ENCODE assay signal across 10 cellular contexts in genomic region chr12:123433615-123434014, GRCh38. TPM values are rescaled to one million over a fixed set of nuclear protein-coding genes. Genes with fewer than 3 reads are reported as not detected.
DNase-seq lines count a peak whose midpoint lies in the region; ATAC-seq and TF ChIP-seq lines count a peak whose summit lies in the region.
"Had no signal": no experiment of that assay in that cellular context is flagged by ENCODE, and none has a peak within 500 bp of the region (broad histone marks: within the 10 kb centered on the region; RNA-seq: fewer than 3 reads in every experiment).

No MANE protein-coding gene starts in this region.

- H2AK5ac ChIP-seq in mesendoderm (ENCODE audit: low read length): no peak overlapping the region

- H3K27ac Mint-ChIP-seq in activated T-helper 17 cell treated with anti-CD3 and anti-CD28 coated beads, Interleukin-2, amount 50 U/mL, for 72 hours: peak overlapping the region; percentile 93
- H3K27ac Mint-ChIP-seq in natural killer cell: peak overlapping the region; percentile 22 to 82

- DNase-seq in natural killer cell: no peak
- no peak for DNase-seq in GM10248 (ENCODE audit: extremely low spot score)
- no peak for DNase-seq in ureter (ENCODE audit: low spot score)
- no peak for DNase-seq in mesendoderm
- no peak for DNase-seq in AG08396 (ENCODE audit: low spot score)
- DNase-seq: body of pancreas, NCI-H1930 had no signal

- POLR2A ChIA-PET in GM10248 (lab: Yijun Ruan, JAX): interaction anchor here (0.6 to 1.4 kb wide), 5 partner anchors 8 to 1798 kb away, joined by 3 to 5 read pairs (median 4); no protein-coding TSS in a partner anchor

- TF ChIP-seq CTCF in DOHH2 (IDR thresholded peaks at IDR 0.05; ENCODE audit: low read depth, low read length, poor library complexity, severe bottlenecking) (no peak), natural killer cell (IDR thresholded peaks at IDR 0.05) (no peak), GM10248 (IDR thresholded peaks at IDR 0.05; ENCODE audit: control extremely low read depth, extremely low read depth, low read depth, missing control alignments) (no peak)

- H3K9me2 ChIP-seq in DOHH2 (replicated peaks; ENCODE audit: control insufficient read depth, low read length): no peaks in the 10 kb centered on the region

- H3K36me3 Mint-ChIP-seq in activated T-helper 17 cell treated with anti-CD3 and anti-CD28 coated beads, Interleukin-2, amount 50 U/mL, for 72 hours (ENCODE audit: low read depth): peaks cover 76% of the 10 kb centered on the region
- no peaks in the 10 kb centered on the region for H3K36me3 Mint-ChIP-seq in natural killer cell

- H3K23ac ChIP-seq in mesendoderm (ENCODE audit: low read length): no peak overlapping the region

- H3K27me3 ChIP-seq in BLaER1 treated with 17β-estradiol and CSF1 and Interleukin-3, amounts not matched to agents 10 nM and 100 nM: no peaks in the 10 kb centered on the region
- H3K27me3 ChIP-seq in DOHH2 (ENCODE audit: control insufficient read depth, low read length) (no peaks in the 10 kb centered on the region), mesendoderm (ENCODE audit: insufficient read depth, low read length, poor library complexity) (no peaks in the 10 kb centered on the region)
- H3K27me3 ChIP-seq: body of pancreas had no signal

- no peak overlapping the region for H4K5ac ChIP-seq in mesendoderm (ENCODE audit: low read length)

- peaks cover 9% of the 10 kb centered on the region; the same call in 1 of the 2 replicates for H3F3A ChIP-seq in DOHH2 (ENCODE audit: control insufficient read depth, insufficient read depth)

- H3K4ac ChIP-seq in mesendoderm (ENCODE audit: low read depth, low read length): no peak overlapping the region

- no peaks in the 10 kb centered on the region for H3K9me3 ChIP-seq in BLaER1 treated with 17β-estradiol and CSF1 and Interleukin-3, amounts not matched to agents 10 nM and 100 nM (replicated peaks in 1 of 11)
- no peaks in the 10 kb centered on the region for H3K9me3 ChIP-seq in DOHH2 (ENCODE audit: control insufficient read depth, insufficient read depth, low read length)
- H3K9me3 ChIP-seq: body of pancreas had no signal

- peaks cover 44 to 63% (median 53%) of the 10 kb centered on the region in 10 experiments for H3K4me1 ChIP-seq in BLaER1 treated with 17β-estradiol and CSF1 and Interleukin-3, amounts not matched to agents 10 nM and 100 nM
- H3K4me1 ChIP-seq in DOHH2 (ENCODE audit: control insufficient read depth, low read length): peaks cover 55% of the 10 kb centered on the region
- no peaks in the 10 kb centered on the region for H3K4me1 ChIP-seq in mesendoderm (ENCODE audit: control insufficient read depth, low read depth, low read length)

- no peaks in the 10 kb centered on the region for H3K27me3 Mint-ChIP-seq in activated T-helper 17 cell treated with anti-CD3 and anti-CD28 coated beads, Interleukin-2, amount 50 U/mL, for 72 hours
- no peaks in the 10 kb centered on the region for H3K27me3 Mint-ChIP-seq in natural killer cell (ENCODE audit: low read depth in 2 of 2)

- CTCF ChIA-PET in GM10248 (lab: Yijun Ruan, JAX): interaction anchor here (0.6 to 2.2 kb wide), 4 partner anchors 15 to 48 kb away, joined by 3 to 7 read pairs (median 3); no protein-coding TSS in a partner anchor

- ATAC-seq in activated T-helper 17 cell treated with anti-CD3 and anti-CD28 coated beads, Interleukin-2, amount 50 U/mL, for 72 hours (replicated peaks): no peak
- no peak for ATAC-seq in natural killer cell
- ATAC-seq: body of pancreas had no signal

- peak overlapping the region; percentile 79 to 97 (median 90) for H3K4me2 ChIP-seq in BLaER1 treated with 17β-estradiol and CSF1 and Interleukin-3, amounts not matched to agents 10 nM and 100 nM
- H3K4me2 ChIP-seq in DOHH2 (ENCODE audit: low read length) (peak overlapping the region; percentile 79), mesendoderm (ENCODE audit: low read length) (no peak overlapping the region)

- H3K18ac ChIP-seq in mesendoderm (ENCODE audit: low read length): no peak overlapping the region

- H3K27ac ChIP-seq in BLaER1 treated with 17β-estradiol and CSF1 and Interleukin-3, amounts not matched to agents 10 nM and 100 nM: peak overlapping the region in 10 of 11 experiments; percentile 19 to 96 (median 62); a peak in 18 of 22 replicates
- H3K27ac ChIP-seq in DOHH2 (ENCODE audit: low read depth, low read length) (no peak overlapping the region), mesendoderm (ENCODE audit: low read depth, low read length) (no peak overlapping the region)

- H3K36me3 ChIP-seq in BLaER1 treated with 17β-estradiol and CSF1 and Interleukin-3, amounts not matched to agents 10 nM and 100 nM: peaks cover 34 to 67% (median 53%) of the 10 kb centered on the region in 11 experiments
- H3K36me3 ChIP-seq in DOHH2 (ENCODE audit: control insufficient read depth, low read length): peaks cover 13% of the 10 kb centered on the region
- no peaks in the 10 kb centered on the region for H3K36me3 ChIP-seq in mesendoderm (ENCODE audit: control insufficient read depth, insufficient read depth, low read length)

- H3K56ac ChIP-seq in mesendoderm (ENCODE audit: low read length): no peak overlapping the region

- intact Hi-C loops in natural killer cell (cut with micrococcal nuclease): no loop called here

- H2BK15ac ChIP-seq in mesendoderm (replicated peaks; ENCODE audit: low read depth): no peak overlapping the region

- H3K4me3 ChIP-seq in BLaER1 treated with 17β-estradiol and CSF1 and Interleukin-3, amounts not matched to agents 10 nM and 100 nM: peak overlapping the region in 9 of 10 experiments; percentile 48 to 98 (median 88); a peak in 16 of 20 replicates
- peak overlapping the region; percentile 63 for H3K4me3 ChIP-seq in DOHH2 (ENCODE audit: low read length)
- no peak overlapping the region for H3K4me3 ChIP-seq in mesendoderm (ENCODE audit: low read length)
- H3K4me3 ChIP-seq: body of pancreas had no signal

- H4K8ac ChIP-seq in mesendoderm (ENCODE audit: low read depth, low read length): no peak overlapping the region

- no peak overlapping the region for H2BK5ac ChIP-seq in mesendoderm (ENCODE audit: low read length)

- H3K4me1 Mint-ChIP-seq in activated T-helper 17 cell treated with anti-CD3 and anti-CD28 coated beads, Interleukin-2, amount 50 U/mL, for 72 hours: peaks cover 24% of the 10 kb centered on the region
- H3K4me1 Mint-ChIP-seq in natural killer cell: peaks cover 38 to 50% of the 10 kb centered on the region in 2 donors

- WGBS in mesendoderm (ENCODE audit: extremely low coverage, insufficient coverage, low lambda C conversion rate): no CpG with 5 or more reads among the region's 6 CpGs

- H3K9ac ChIP-seq in BLaER1 treated with 17β-estradiol and CSF1 and Interleukin-3, amounts not matched to agents 10 nM and 100 nM: peak overlapping the region; percentile 42 to 97 (median 94); a peak in 21 of 22 replicates
- H3K9ac ChIP-seq in mesendoderm (ENCODE audit: low read length): no peak overlapping the region

- peaks cover 33 to 77% (median 72%) of the 10 kb centered on the region in 11 experiments; a peak in 21 of 22 replicates for H4K20me1 ChIP-seq in BLaER1 treated with 17β-estradiol and CSF1 and Interleukin-3, amounts not matched to agents 10 nM and 100 nM
- 0 out of 2 replicates have a peak, but pooled peaks cover under 1% of the 10 kb centered on the region for H4K20me1 ChIP-seq in DOHH2 (ENCODE audit: control insufficient read depth, insufficient read depth, low read depth, low read length)

- H3K4me3 Mint-ChIP-seq in activated T-helper 17 cell treated with anti-CD3 and anti-CD28 coated beads, Interleukin-2, amount 50 U/mL, for 72 hours: peak overlapping the region; percentile 98
- H3K4me3 Mint-ChIP-seq in natural killer cell: peak overlapping the region; percentile 17

- H2BK120ac ChIP-seq in mesendoderm (ENCODE audit: low read depth, low read length): no peak overlapping the region

- H3K9me3 Mint-ChIP-seq in activated T-helper 17 cell treated with anti-CD3 and anti-CD28 coated beads, Interleukin-2, amount 50 U/mL, for 72 hours: no peaks in the 10 kb centered on the region
- no peaks in the 10 kb centered on the region for H3K9me3 Mint-ChIP-seq in natural killer cell

- no peaks in the 10 kb centered on the region for H3K79me1 ChIP-seq in mesendoderm (ENCODE audit: low read length)

- H3K79me2 ChIP-seq in DOHH2 (ENCODE audit: control insufficient read depth, low read length) (peaks cover 56% of the 10 kb centered on the region), mesendoderm (ENCODE audit: control insufficient read depth, insufficient read depth, low read length) (no peaks in the 10 kb centered on the region)

RNA-seq across cellular contexts. Expression of gene RILPL2, which starts 2.9 kb away (rescaled TPM):
- total RNA-seq in activated T-helper 17 cell treated with anti-CD3 and anti-CD28 coated beads, Interleukin-2, amount 50 U/mL, for 72 hours: 10 to 100 TPM; 12.3 to 12.6 TPM
- total RNA-seq in natural killer cell: 1 to 10 TPM; 3.6 to 5.5 (median 4.4) TPM
- total RNA-seq in ureter: 7.8 TPM
- polyA plus RNA-seq in mesendoderm (2013, experiment 1 of 2): 0.87 TPM
- polyA plus RNA-seq in mesendoderm (2013, experiment 2 of 2): 0.87 TPM

RNA-seq across cellular contexts. Expression of gene SNRNP35, which starts 24.3 kb away (rescaled TPM):
- 10 to 100 TPM; 23.5 to 31.4 TPM for total RNA-seq in activated T-helper 17 cell treated with anti-CD3 and anti-CD28 coated beads, Interleukin-2, amount 50 U/mL, for 72 hours
- total RNA-seq in natural killer cell: 10 to 100 TPM; 25.6 to 34.8 (median 28.7) TPM
- 24.1 TPM for total RNA-seq in ureter
- 15.1 TPM for polyA plus RNA-seq in mesendoderm (2013, experiment 1 of 2)
- polyA plus RNA-seq in mesendoderm (2013, experiment 2 of 2): 15.7 TPM

RNA-seq across cellular contexts. Expression of gene KMT5A, which starts 49.7 kb away (rescaled TPM):
- total RNA-seq in activated T-helper 17 cell treated with anti-CD3 and anti-CD28 coated beads, Interleukin-2, amount 50 U/mL, for 72 hours: 10 to 100 TPM; 48.9 to 67.2 TPM
- total RNA-seq in natural killer cell (10 to 100 TPM; 24.9 to 50.2 (median 48.7) TPM), ureter (44.4 TPM)
- 23.9 TPM for polyA plus RNA-seq in mesendoderm (2013, experiment 1 of 2)
- 25.0 TPM for polyA plus RNA-seq in mesendoderm (2013, experiment 2 of 2)

Comparison
In these comparisons a context has a peak if more than half of its experiments do, and no peak if none do; other contexts are left out.
1. H3K27ac ChIP-seq: peak in BLaER1 treated with 17β-estradiol and CSF1 and Interleukin-3, amounts not matched to agents 10 nM and 100 nM (10 of 11); none in DOHH2 (single experiment) and mesendoderm (single experiment).